ENCODE assay signal across 31 cellular contexts in the genomic region with DNA sequence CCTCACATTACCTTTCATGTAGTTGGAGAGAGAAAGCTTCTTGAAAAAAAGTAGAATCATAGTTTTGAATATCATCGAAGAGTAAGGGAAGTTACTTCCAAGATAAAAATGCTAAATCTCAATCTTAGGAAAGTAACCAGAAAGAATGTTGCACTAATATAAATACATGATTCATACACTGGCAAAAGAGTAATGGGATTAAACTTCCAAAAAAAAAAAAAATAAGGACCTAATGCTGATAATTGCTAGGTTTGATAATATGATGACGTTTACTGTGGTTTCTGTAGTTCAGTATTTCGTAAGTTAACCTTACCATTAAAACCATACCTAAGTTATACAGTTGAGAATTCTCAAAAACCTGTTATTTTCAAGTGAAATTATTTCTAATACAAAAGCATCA.
"Had no signal": no experiment of that assay in that cellular context is flagged by ENCODE, and none has a peak within 500 bp of the region (broad histone marks: within the 10 kb centered on the region; RNA-seq: fewer than 3 reads in every experiment).

No MANE protein-coding gene starts in this region.

- ATAC-seq: activated CD4-positive, alpha-beta T cell treated with anti-CD3 and anti-CD28 coated beads for 36 hours; activated CD8-positive, alpha-beta memory T cell treated with anti-CD3 and anti-CD28 coated beads, Interleukin-2, amount 10 ng/mL, durations not matched to agents 7 days and 5 days; activated CD8-positive, alpha-beta T cell treated with anti-CD3 and anti-CD28 coated beads, Interleukin-2, amount 10 ng/mL, durations not matched to agents 7 days and 5 days; activated naive CD4-positive, alpha-beta T cell treated with anti-CD3 and anti-CD28 coated beads, Interleukin-2, amount 50 U/mL, for 72 hours; heart right ventricle; left lung; lower lobe of right lung; mucosa of descending colon; natural killer cell treated with Interleukin-12 subunit alpha and Interleukin-12 subunit beta and Interleukin-15 and Interleukin-18, amount 100 ng/mL, for 72 hours; pancreas; psoas muscle; stimulated activated memory B cell treated with anti-CD40 and anti-IgM and Interleukin-4, amounts not matched to agents 10 μg/mL and 1 μg/mL and 100 μg/mL, for 72 hours had no signal

- H3K36me3 ChIP-seq: colonic mucosa, esophagus squamous epithelium, heart right ventricle, left lung, lower lobe of right lung, pancreas, right atrium auricular region, stomach, thyroid gland, upper lobe of left lung, vagina had no signal

- DNase-seq: activated CD4-positive, alpha-beta T cell treated with anti-CD3 and anti-CD28 coated beads for 36 hours; activated CD4-positive, CD25-positive, alpha-beta regulatory T cell; activated CD8-positive, alpha-beta memory T cell treated with anti-CD3 and anti-CD28 coated beads, Interleukin-2, amount 10 ng/mL, durations not matched to agents 7 days and 5 days; activated CD8-positive, alpha-beta T cell treated with anti-CD3 and anti-CD28 coated beads, Interleukin-2, amount 10 ng/mL, durations not matched to agents 7 days and 5 days; activated T-cell treated with anti-CD3 and anti-CD28 coated beads, Interleukin-2, amount 50 U/mL, for 48 hours; anterior cingulate cortex; colonic mucosa; effector CD8-positive, alpha-beta T cell; esophagus squamous epithelium; foreskin fibroblast; heart right ventricle; left lung; lower lobe of right lung; mesendoderm; mucosa of descending colon; pancreas; psoas muscle; stimulated activated CD4-positive, alpha-beta T cell treated with anti-CD3 and anti-CD28 coated beads, Interleukin-1b, Interleukin-23, amount 100 ng/mL, for 48 hours; stimulated activated CD4-positive, alpha-beta T cell treated with anti-CD3 and anti-CD28 coated beads, Interleukin-4, amount 100 ng/mL, for 4 hours; stimulated activated CD8-positive, alpha-beta memory T cell treated with anti-CD3 and anti-CD28 coated beads, Interleukin-4, amount 100 ng/mL, for 48 hours; stomach; thyroid gland; upper lobe of left lung had no signal

- H3K27me3 ChIP-seq: colonic mucosa, esophagus squamous epithelium, heart right ventricle, left lung, right atrium auricular region, stomach, thyroid gland, upper lobe of left lung, vagina had no signal

- H3K4me1 ChIP-seq: colonic mucosa, esophagus squamous epithelium, heart right ventricle, left lung, lower lobe of right lung, pancreas, psoas muscle, right atrium auricular region, stomach, thyroid gland, upper lobe of left lung, vagina had no signal

- H3K9me3 ChIP-seq: colonic mucosa, lower lobe of right lung, pancreas, psoas muscle, right atrium auricular region, thyroid gland, upper lobe of left lung, vagina had no signal

- H3K27me3 Mint-ChIP-seq: activated CD4-positive, alpha-beta T cell treated with anti-CD3 and anti-CD28 coated beads for 36 hours; activated CD8-positive, alpha-beta memory T cell treated with anti-CD3 and anti-CD28 coated beads, Interleukin-2, amount 10 ng/mL, durations not matched to agents 7 days and 5 days; natural killer cell treated with Interleukin-12 subunit alpha and Interleukin-12 subunit beta and Interleukin-15 and Interleukin-18, amount 100 ng/mL, for 72 hours; stimulated activated memory B cell treated with anti-CD40 and anti-IgM and Interleukin-4, amounts not matched to agents 10 μg/mL and 1 μg/mL and 100 μg/mL, for 72 hours had no signal

- H3K4me3 ChIP-seq: colonic mucosa, esophagus squamous epithelium, heart right ventricle, left lung, lower lobe of right lung, mucosa of descending colon, pancreas, psoas muscle, right atrium auricular region, smooth muscle cell, stomach, thyroid gland, upper lobe of left lung, vagina had no signal

- H3K27ac Mint-ChIP-seq: activated CD4-positive, alpha-beta T cell treated with anti-CD3 and anti-CD28 coated beads for 36 hours; activated CD8-positive, alpha-beta memory T cell treated with anti-CD3 and anti-CD28 coated beads, Interleukin-2, amount 10 ng/mL, durations not matched to agents 7 days and 5 days; activated CD8-positive, alpha-beta T cell treated with anti-CD3 and anti-CD28 coated beads, Interleukin-2, amount 10 ng/mL, durations not matched to agents 7 days and 5 days; activated naive CD4-positive, alpha-beta T cell treated with anti-CD3 and anti-CD28 coated beads, Interleukin-2, amount 50 U/mL, for 72 hours; activated T-helper 2 cell treated with anti-CD3 and anti-CD28 coated beads, Interferon-gamma antibody, Interleukin-2, Interleukin-4, amounts not matched to agents 10 μg/mL and 5 μg/mL and 100 μg/mL, durations not matched to agents 14 hours and 24 hours and 36 hours; natural killer cell treated with Interleukin-12 subunit alpha and Interleukin-12 subunit beta and Interleukin-15 and Interleukin-18, amount 100 ng/mL, for 72 hours; stimulated activated memory B cell treated with anti-CD40 and anti-IgM and Interleukin-4, amounts not matched to agents 10 μg/mL and 1 μg/mL and 100 μg/mL, for 72 hours had no signal

- H3K27ac ChIP-seq: colonic mucosa, epithelial cell of prostate, esophagus squamous epithelium, heart right ventricle, left lung, lower lobe of right lung, pancreas, psoas muscle, right atrium auricular region, stomach, thyroid gland, upper lobe of left lung, vagina had no signal

- H3K36me3 Mint-ChIP-seq: activated CD8-positive, alpha-beta memory T cell treated with anti-CD3 and anti-CD28 coated beads, Interleukin-2, amount 10 ng/mL, durations not matched to agents 7 days and 5 days; stimulated activated memory B cell treated with anti-CD40 and anti-IgM and Interleukin-4, amounts not matched to agents 10 μg/mL and 1 μg/mL and 100 μg/mL, for 72 hours had no signal

- H3K4me1 Mint-ChIP-seq: activated CD4-positive, alpha-beta T cell treated with anti-CD3 and anti-CD28 coated beads for 36 hours; activated CD8-positive, alpha-beta memory T cell treated with anti-CD3 and anti-CD28 coated beads, Interleukin-2, amount 10 ng/mL, durations not matched to agents 7 days and 5 days; stimulated activated memory B cell treated with anti-CD40 and anti-IgM and Interleukin-4, amounts not matched to agents 10 μg/mL and 1 μg/mL and 100 μg/mL, for 72 hours had no signal

- H3K4me3 Mint-ChIP-seq: activated CD4-positive, alpha-beta T cell treated with anti-CD3 and anti-CD28 coated beads for 36 hours; activated CD8-positive, alpha-beta memory T cell treated with anti-CD3 and anti-CD28 coated beads, Interleukin-2, amount 10 ng/mL, durations not matched to agents 7 days and 5 days; activated CD8-positive, alpha-beta T cell treated with anti-CD3 and anti-CD28 coated beads, Interleukin-2, amount 10 ng/mL, durations not matched to agents 7 days and 5 days; natural killer cell treated with Interleukin-12 subunit alpha and Interleukin-12 subunit beta and Interleukin-15 and Interleukin-18, amount 100 ng/mL, for 72 hours; stimulated activated memory B cell treated with anti-CD40 and anti-IgM and Interleukin-4, amounts not matched to agents 10 μg/mL and 1 μg/mL and 100 μg/mL, for 72 hours had no signal
